Comparison of ENCODE assay signal across 2 cellular contexts in the genomic region with DNA sequence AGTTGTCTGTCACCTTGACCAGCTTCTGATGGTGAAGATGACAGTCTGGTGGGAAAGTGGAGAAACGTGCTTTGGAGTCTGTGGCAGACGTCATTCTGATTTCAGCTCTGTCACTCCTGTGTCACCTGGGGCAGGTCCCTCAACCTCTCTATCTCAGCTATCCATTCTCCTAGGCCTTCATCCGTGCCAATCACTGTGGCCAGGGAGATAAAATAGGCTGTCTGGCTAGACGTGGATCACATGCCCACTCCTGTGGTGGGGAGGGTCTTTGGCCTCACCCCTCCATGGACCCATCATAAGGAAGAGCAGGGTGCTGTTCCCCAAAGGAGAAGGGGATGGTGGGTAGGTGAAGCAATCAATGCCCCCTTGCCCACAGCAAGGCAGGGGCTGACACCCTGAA.
TF ChIP-seq lines count a peak whose summit lies in the region.

No MANE protein-coding gene starts in this region.

TF ChIP-seq in IMR-90, 13 proteins besides CTCF, POLR2A, EP300 and RAD21:
- TF ChIP-seq NFE2L2 (IDR thresholded peaks at IDR 0.05; ENCODE audit: low read depth, low read length): no peak
- TF ChIP-seq, protein P1, sequence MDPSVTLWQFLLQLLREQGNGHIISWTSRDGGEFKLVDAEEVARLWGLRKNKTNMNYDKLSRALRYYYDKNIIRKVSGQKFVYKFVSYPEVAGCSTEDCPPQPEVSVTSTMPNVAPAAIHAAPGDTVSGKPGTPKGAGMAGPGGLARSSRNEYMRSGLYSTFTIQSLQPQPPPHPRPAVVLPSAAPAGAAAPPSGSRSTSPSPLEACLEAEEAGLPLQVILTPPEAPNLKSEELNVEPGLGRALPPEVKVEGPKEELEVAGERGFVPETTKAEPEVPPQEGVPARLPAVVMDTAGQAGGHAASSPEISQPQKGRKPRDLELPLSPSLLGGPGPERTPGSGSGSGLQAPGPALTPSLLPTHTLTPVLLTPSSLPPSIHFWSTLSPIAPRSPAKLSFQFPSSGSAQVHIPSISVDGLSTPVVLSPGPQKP (IDR thresholded peaks at IDR 0.05; ENCODE audit: borderline replicate concordance, low read depth, low read length): no peak
- TF ChIP-seq FOS (IDR thresholded peaks at IDR 0.05; ENCODE audit: low read depth, low read length): no peak
- TF ChIP-seq CEBPB (IDR thresholded peaks at IDR 0.05; ENCODE audit: low read depth, low read length): no peak
- TF ChIP-seq MXI1 (IDR thresholded peaks at IDR 0.05; ENCODE audit: borderline replicate concordance, low read depth, low read length): no peak
- no peak for TF ChIP-seq RCOR1 (IDR thresholded peaks at IDR 0.05; ENCODE audit: insufficient replicate concordance, low read length)
- TF ChIP-seq MAFK (IDR thresholded peaks at IDR 0.05; ENCODE audit: low read depth, low read length): no peak
- TF ChIP-seq MAZ (IDR thresholded peaks at IDR 0.05; ENCODE audit: borderline replicate concordance, low read depth, low read length): no peak
- no peak for TF ChIP-seq SMC3 (IDR thresholded peaks at IDR 0.05; ENCODE audit: low read depth, low read length)

TF ChIP-seq in H1, 55 proteins besides CTCF, POLR2A, EP300 and RAD21:
- TF ChIP-seq GABPA (IDR thresholded peaks at IDR 0.05; ENCODE audit: borderline replicate concordance, insufficient read depth, low read length): no peak
- TF ChIP-seq BCL11A (IDR thresholded peaks at IDR 0.05; ENCODE audit: low read depth in 2 of 2, low read length in 2 of 2): no peak
- TF ChIP-seq SP4 (IDR thresholded peaks at IDR 0.05; ENCODE audit: low read length): no peak
- TF ChIP-seq SP1 (IDR thresholded peaks at IDR 0.05; ENCODE audit: low read depth, low read length): no peak
- no peak for TF ChIP-seq SRF (IDR thresholded peaks at IDR 0.05; ENCODE audit: low read depth, low read length)
- no peak for TF ChIP-seq SAP30 (IDR thresholded peaks at IDR 0.05; ENCODE audit: insufficient read depth, insufficient replicate concordance, low read length)
- TF ChIP-seq JUND (IDR thresholded peaks at IDR 0.05; ENCODE audit: low read length): no peak
- no peak for TF ChIP-seq RXRA (IDR thresholded peaks at IDR 0.05; ENCODE audit: insufficient read depth, low read depth, low read length)
